In genomic region chr6:125611573-125612399, GRCh38 we compare ENCODE assay signal across 8 cellular contexts.
A peak's percentile ranks its signal among the peaks of the same experiment; 100 is the strongest.
DNase-seq lines count a peak whose midpoint lies in the region; TF ChIP-seq lines count a peak whose summit lies in the region.

No MANE protein-coding gene starts in this region.

- TF ChIP-seq CTCF in kidney epithelial cell (IDR thresholded peaks at IDR 0.05; ENCODE audit: insufficient read depth, low read length, poor library complexity, severe bottlenecking) (no peak), GM10248 (IDR thresholded peaks at IDR 0.05; ENCODE audit: control extremely low read depth, extremely low read depth, low read depth, missing control alignments) (no peak)

- POLR2A ChIA-PET in GM10248 (lab: Yijun Ruan, JAX), result no interaction called here

- H3K36me3 ChIP-seq in kidney epithelial cell (ENCODE audit: control insufficient read depth, insufficient read depth, low read length), result no peaks in the 10 kb centered on the region

- H3K4me3 ChIP-seq in kidney epithelial cell (ENCODE audit: low read depth, low read length), result no peak overlapping the region

- DNase-seq in DMS53 (lab: John Stamatoyannopoulos, UW) (peak; percentile 36), DMS53 treated with DMSO at 0.1 percent for 48 hours (lab: John Stamatoyannopoulos, UW; ENCODE audit: unreplicated experiment) (no peak), brain pericyte (ENCODE audit: low read depth, low spot score) (peak; percentile 94), kidney epithelial cell (ENCODE audit: low read depth) (peak; percentile 43), stromal cell of bone marrow (ENCODE audit: low read depth) (peak; percentile 32), GM10248 (ENCODE audit: extremely low spot score) (no peak), islet precursor cell (no peak)
- no peak for DNase-seq in stimulated activated CD4-positive, alpha-beta T cell treated with anti-CD3 and anti-CD28 coated beads, Interleukin-15, amount 100 ng/mL, for 24 hours

- H3K27me3 ChIP-seq in kidney epithelial cell (ENCODE audit: control insufficient read depth, insufficient read depth, low read length), result no peaks in the 10 kb centered on the region

- CTCF ChIA-PET in GM10248 (lab: Yijun Ruan, JAX), result interaction anchor here (1.2 to 1.3 kb wide), 2 partner anchors 28 to 301 kb away, joined by 3 read pairs; no protein-coding TSS in a partner anchor

Comparison
In these comparisons a context has a peak if more than half of its experiments do, and no peak if none do; other contexts are left out.
1. DNase-seq: peak in DMS53 (single experiment), brain pericyte (single experiment), kidney epithelial cell (single experiment) and stromal cell of bone marrow (single experiment); none in DMS53 treated with DMSO at 0.1 percent for 48 hours (single experiment), stimulated activated CD4-positive, alpha-beta T cell treated with anti-CD3 and anti-CD28 coated beads, Interleukin-15, amount 100 ng/mL, for 24 hours (single experiment), GM10248 (single experiment) and islet precursor cell (single experiment).